Comparison of ENCODE assay signal across 8 cellular contexts in the genomic region with DNA sequence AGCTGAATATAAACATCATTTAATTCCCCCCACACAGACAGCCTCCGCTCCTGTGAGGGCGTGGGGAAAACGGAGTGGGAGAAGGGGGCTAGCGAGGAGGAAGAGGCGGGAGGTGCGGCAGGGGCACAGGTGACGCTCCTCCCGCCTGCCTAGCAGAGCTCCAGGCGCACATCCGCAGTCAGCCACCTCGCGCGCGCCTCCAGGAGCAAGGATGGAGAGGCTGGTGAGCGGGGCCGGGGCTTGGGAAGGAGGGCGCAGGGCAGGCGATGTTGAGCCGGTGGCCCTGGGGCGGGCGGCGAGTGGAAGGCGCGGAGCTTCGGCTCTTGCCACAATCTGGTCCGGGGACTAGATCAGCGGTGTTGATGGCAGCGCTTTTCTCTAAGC. TPM values are rescaled to one million over a fixed set of nuclear protein-coding genes. Genes with fewer than 3 reads are reported as not detected.
DNase-seq lines count a peak whose midpoint lies in the region; ATAC-seq and TF ChIP-seq lines count a peak whose summit lies in the region.

A gene with protein sequence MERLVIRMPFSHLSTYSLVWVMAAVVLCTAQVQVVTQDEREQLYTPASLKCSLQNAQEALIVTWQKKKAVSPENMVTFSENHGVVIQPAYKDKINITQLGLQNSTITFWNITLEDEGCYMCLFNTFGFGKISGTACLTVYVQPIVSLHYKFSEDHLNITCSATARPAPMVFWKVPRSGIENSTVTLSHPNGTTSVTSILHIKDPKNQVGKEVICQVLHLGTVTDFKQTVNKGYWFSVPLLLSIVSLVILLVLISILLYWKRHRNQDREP (plus strand): TSS at position 155 of the 384 bp plus-strand sequence. CDS start 57 bp downstream, at position 212.

- no CpG with 5 or more reads among the region's 28 CpGs for WGBS in H9 (ENCODE audit: extremely low coverage, insufficient read length, low lambda C conversion rate)
- 1% methylated on average over 25 of the region's 28 CpGs for WGBS in esophagus muscularis mucosa

- H3K79me2 ChIP-seq in H9 (ENCODE audit: insufficient read depth, low read length), result peaks cover 23% of the 10 kb centered on the region

- no peaks in the 10 kb centered on the region for H3K27me3 ChIP-seq in H9 (ENCODE audit: insufficient read depth, low read length)
- no peaks in the 10 kb centered on the region for H3K27me3 ChIP-seq in esophagus muscularis mucosa

- H3K4me1 Mint-ChIP-seq in H9 (peaks cover 37 to 46% of the 10 kb centered on the region in 2 experiments), naive B cell (peaks cover 37 to 53% (median 52%) of the 10 kb centered on the region in 3 donors)

- H3K9me3 ChIP-seq in H9 (ENCODE audit: control insufficient read depth, low read depth, low read length) (no peaks in the 10 kb centered on the region), esophagus muscularis mucosa (no peaks in the 10 kb centered on the region)

- H4K91ac ChIP-seq in H9 (ENCODE audit: insufficient read length, low read depth, low read length), result no peak within 1 kb of the TSS

- H3K4me1 ChIP-seq in H9 (ENCODE audit: insufficient read depth, low read length) (peaks cover 10% of the 10 kb centered on the region), esophagus muscularis mucosa (peaks cover 0 to 20% (median 12%) of the 10 kb centered on the region in 4 donors)

- H3K9me3 Mint-ChIP-seq in H9 (no peaks in the 10 kb centered on the region; a peak in 2 of 5 replicates), naive B cell (no peaks in the 10 kb centered on the region)

- intact Hi-C loops in esophagus muscularis mucosa (cut with DNase I), result loop anchor here (10.0 kb wide), 1 partner anchor 102 kb away; no protein-coding TSS in a partner anchor

- peak within 1 kb of the TSS; percentile 9 for H3T11ph ChIP-seq in H9 (ENCODE audit: low read length)

- H2BK5ac ChIP-seq in H9 (ENCODE audit: insufficient read length, low read length), result no peak within 1 kb of the TSS

- H3K56ac ChIP-seq in H9 (ENCODE audit: insufficient read length, low read depth, low read length), result no peak within 1 kb of the TSS

- 0 out of 3 replicates have a peak, but pooled peaks have one; percentile 14 for TF ChIP-seq CTCF in H9 (conservative IDR thresholded peaks at IDR 0.05)
- TF ChIP-seq CTCF in esophagus muscularis mucosa (IDR thresholded peaks at IDR 0.05), result peak in 1 of 3 experiments; percentile 23

- H4K8ac ChIP-seq in H9 (replicated peaks; ENCODE audit: insufficient read length, low read depth, low read length), result no peak within 1 kb of the TSS

- H3K27ac ChIP-seq in H9 (ENCODE audit: insufficient read length, low read depth, low read length), result peak within 1 kb of the TSS; percentile 58
- peak within 1 kb of the TSS; percentile 80 to 84 (median 82) for H3K27ac ChIP-seq in esophagus muscularis mucosa (replicated peaks in 1 of 4)

- peak; percentile 65 for DNase-seq in DMS153 (lab: John Stamatoyannopoulos, UW)
- peak; percentile 67 for DNase-seq in H9
- peak; percentile 56 for DNase-seq in NCI-H2227 (lab: John Stamatoyannopoulos, UW; ENCODE audit: unreplicated experiment)
- DNase-seq in activated T-cell treated with anti-CD3 and anti-CD28 coated beads, Interleukin-2, amount 50 U/mL, for 1 hour, result peak; percentile 58
- no peak for DNase-seq in esophagus muscularis mucosa (ENCODE audit: extremely low spot score)
- peak; percentile 47 for DNase-seq in naive B cell
- peak; percentile 18 to 43 (median 31) for DNase-seq in stimulated activated naive CD4-positive, alpha-beta T cell (lab: John Stamatoyannopoulos, UW)
- no peak for DNase-seq in NCI-H2196 treated with DMSO at 0.1 percent for 48 hours (lab: John Stamatoyannopoulos, UW; ENCODE audit: unreplicated experiment)

- no peak within 1 kb of the TSS for H4K5ac ChIP-seq in H9 (ENCODE audit: insufficient read length, low read depth, low read length)

- H2BK120ac ChIP-seq in H9 (ENCODE audit: low read depth, low read length, poor library complexity, severe bottlenecking), result no peak within 1 kb of the TSS

- peak within 1 kb of the TSS; percentile 34 for H2AFZ ChIP-seq in H9 (ENCODE audit: low read length)

- TF ChIP-seq POLR2A in esophagus muscularis mucosa (IDR thresholded peaks at IDR 0.05; ENCODE audit: low read depth), result no peak

- no peaks in the 10 kb centered on the region for H4K20me1 ChIP-seq in H9 (ENCODE audit: control insufficient read depth, insufficient read depth, insufficient read length)

- H3K27ac Mint-ChIP-seq in H9, result peak within 1 kb of the TSS; percentile 98
- H3K27ac Mint-ChIP-seq in naive B cell, result peak within 1 kb of the TSS; percentile 93 to 97 (median 95)

- H3K79me1 ChIP-seq in H9 (ENCODE audit: insufficient read depth, low read depth, low read length, poor library complexity, severe bottlenecking), result no peaks in the 10 kb centered on the region

- H2AK5ac ChIP-seq in H9 (ENCODE audit: insufficient read length, low read length), result no peak within 1 kb of the TSS

- no peaks in the 10 kb centered on the region for H3K27me3 Mint-ChIP-seq in H9 (ENCODE audit: low read depth)
- no peaks in the 10 kb centered on the region for H3K27me3 Mint-ChIP-seq in naive B cell

- H3K36me3 Mint-ChIP-seq in H9 (ENCODE audit: insufficient read depth in 1 of 3, low read depth in 3 of 3) (peaks cover 21 to 25% (median 25%) of the 10 kb centered on the region in 3 experiments; a peak in 6 of 7 replicates), naive B cell (peaks cover 7 to 23% of the 10 kb centered on the region in 2 donors)

- no peak for TF ChIP-seq EP300 in esophagus muscularis mucosa (IDR thresholded peaks at IDR 0.05)

- H3K23ac ChIP-seq in H9 (ENCODE audit: insufficient read length, low read depth, low read length), result no peak within 1 kb of the TSS

- H3K23me2 ChIP-seq in H9 (ENCODE audit: insufficient read length, low read depth, low read length, poor library complexity, severe bottlenecking), result peaks cover 10% of the 10 kb centered on the region

- peak within 1 kb of the TSS; percentile 91 to 94 for H3K4me3 Mint-ChIP-seq in H9
- peak within 1 kb of the TSS; percentile 95 to 99 (median 98) for H3K4me3 Mint-ChIP-seq in naive B cell

- H3K4ac ChIP-seq in H9 (ENCODE audit: low read depth, low read length), result no peak within 1 kb of the TSS; the same call in 1 of the 2 replicates

- peak within 1 kb of the TSS; percentile 60 to 76 (median 64) for H3K4me3 ChIP-seq in esophagus muscularis mucosa

- peak within 1 kb of the TSS; percentile 81 for H3K9ac ChIP-seq in H9 (ENCODE audit: extremely low read depth, insufficient read length, low read length)

- peak within 1 kb of the TSS; percentile 91 for H3K4me2 ChIP-seq in H9 (ENCODE audit: insufficient read depth, insufficient read length, low read length)

- H3K18ac ChIP-seq in H9 (ENCODE audit: insufficient read length, low read depth, low read length), result peak within 1 kb of the TSS; percentile 93

- ATAC-seq in naive B cell (ENCODE audit: low read depth in 2 of 2), result peak; percentile 74

- H2BK15ac ChIP-seq in H9 (ENCODE audit: low read depth, low read length), result no peak within 1 kb of the TSS

- no peak within 1 kb of the TSS for H2BK12ac ChIP-seq in H9 (ENCODE audit: insufficient read length, low read depth, low read length)

- H2BK20ac ChIP-seq in H9 (ENCODE audit: low read depth, low read length, poor library complexity, severe bottlenecking), result no peak within 1 kb of the TSS

- H3K36me3 ChIP-seq in esophagus muscularis mucosa, result no peaks in the 10 kb centered on the region

- peak within 1 kb of the TSS; percentile 93 for H3K14ac ChIP-seq in H9 (ENCODE audit: insufficient read depth, low read length)

RNA-seq across cellular contexts. Expression of the gene that starts here (rescaled TPM):
- total RNA-seq in H9 (2021), result 51.6 and 56.0 TPM in 2 replicates
- total RNA-seq in esophagus muscularis mucosa, result 10 to 100 TPM in 1 of 4 donors, 1 to 10 TPM in 3; 7.2 to 22.9 (median 7.6) TPM
- 100 to 1,000 TPM; 102 to 329 (median 161) TPM for polyA plus RNA-seq in naive B cell (ENCODE audit: low read depth in 6 of 6)

Comparison
In these comparisons a context has a peak if more than half of its experiments do, and no peak if none do; other contexts are left out.
1. DNase-seq: peak in DMS153 (single experiment), H9 (single experiment), NCI-H2227 (single experiment), activated T-cell treated with anti-CD3 and anti-CD28 coated beads, Interleukin-2, amount 50 U/mL, for 1 hour (single experiment), naive B cell (single experiment) and stimulated activated naive CD4-positive, alpha-beta T cell (6 of 6); none in esophagus muscularis mucosa (single experiment) and NCI-H2196 treated with DMSO at 0.1 percent for 48 hours (single experiment).